In the genomic region with DNA sequence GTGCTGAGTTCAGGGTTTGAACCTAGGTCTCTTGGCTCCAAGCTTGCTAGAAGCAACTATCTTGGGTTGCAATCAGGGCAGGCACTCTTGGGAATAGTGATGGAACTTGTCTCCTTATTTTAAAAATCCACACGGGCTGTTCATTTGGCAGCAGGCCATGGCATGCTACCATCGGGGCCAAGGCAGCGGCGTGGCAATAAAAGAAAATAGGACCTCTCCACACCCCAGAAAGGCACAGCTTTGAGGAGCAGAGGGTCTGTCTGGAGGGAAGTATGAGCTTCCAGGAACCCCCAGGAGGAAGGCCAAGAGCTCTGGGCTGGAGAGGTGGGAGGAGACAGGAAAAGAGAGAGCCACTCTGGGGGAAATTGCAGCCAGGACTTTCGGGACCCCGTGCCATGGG, we compare ENCODE assay signal across 33 cellular contexts. TPM values are rescaled to one million over a fixed set of nuclear protein-coding genes. Genes with fewer than 3 reads are reported as not detected.
DNase-seq lines count a peak whose midpoint lies in the region; ATAC-seq, FAIRE-seq and TF ChIP-seq lines count a peak whose summit lies in the region.
"Had no signal": no experiment of that assay in that cellular context is flagged by ENCODE, and none has a peak within 500 bp of the region (broad histone marks: within the 10 kb centered on the region; RNA-seq: fewer than 3 reads in every experiment).

No MANE protein-coding gene starts in this region.

- no peak for TF ChIP-seq CTCF in spleen (IDR thresholded peaks at IDR 0.05 in 8 of 11, conservative IDR thresholded peaks at IDR 0.05 in 3 of 11)
- no peak for TF ChIP-seq CTCF in lower lobe of right lung (IDR thresholded peaks at IDR 0.05)

- TF ChIP-seq POLR2A in spleen (IDR thresholded peaks at IDR 0.05): no peak

- no peak overlapping the region for H3K4me3 Mint-ChIP-seq in activated T-cell treated with anti-CD3 and anti-CD28 coated beads, Interleukin-2, amount 50 U/mL, for 24 hours
- H3K4me3 Mint-ChIP-seq in activated T-cell treated with anti-CD3 and anti-CD28 coated beads, Interleukin-2, amount 50 U/mL, for 4 hours: no peak overlapping the region
- H3K4me3 Mint-ChIP-seq: activated B cell treated with CpG ODN at 0.5 μM for 24 hours; activated CD4-positive, alpha-beta memory T cell treated with anti-CD3 and anti-CD28 coated beads for 36 hours; activated naive CD8-positive, alpha-beta T cell; CD8-positive, alpha-beta memory T cell; mesothelial cell of epicardium; naive thymus-derived CD4-positive, alpha-beta T cell; T-cell had no signal

- H3K27me3 Mint-ChIP-seq in activated T-cell treated with anti-CD3 and anti-CD28 coated beads, Interleukin-2, amount 50 U/mL, for 24 hours: no peaks in the 10 kb centered on the region
- H3K27me3 Mint-ChIP-seq in activated T-cell treated with anti-CD3 and anti-CD28 coated beads, Interleukin-2, amount 50 U/mL, for 4 hours (ENCODE audit: low read depth): no peaks in the 10 kb centered on the region
- H3K27me3 Mint-ChIP-seq: activated B cell treated with CpG ODN at 0.5 μM for 24 hours; activated CD4-positive, alpha-beta memory T cell treated with anti-CD3 and anti-CD28 coated beads for 36 hours; activated naive CD8-positive, alpha-beta T cell; CD8-positive, alpha-beta memory T cell; naive thymus-derived CD4-positive, alpha-beta T cell; T-cell had no signal

- peaks cover 0 to 41% (median 18%) of the 10 kb centered on the region in 6 donors for H3K36me3 ChIP-seq in spleen
- H3K36me3 ChIP-seq in lower lobe of right lung: peaks cover 28% of the 10 kb centered on the region
- H3K36me3 ChIP-seq in aorta (ENCODE audit: control insufficient read depth in 1 of 2, insufficient read depth in 2 of 2, low read length in 1 of 2): peaks cover 0 to 3% of the 10 kb centered on the region in 2 donors

- peaks cover 8% of the 10 kb centered on the region for H3K4me1 Mint-ChIP-seq in activated T-cell treated with anti-CD3 and anti-CD28 coated beads, Interleukin-2, amount 50 U/mL, for 24 hours (ENCODE audit: low read depth)
- H3K4me1 Mint-ChIP-seq in activated T-cell treated with anti-CD3 and anti-CD28 coated beads, Interleukin-2, amount 50 U/mL, for 4 hours (ENCODE audit: low read depth): peaks cover 2% of the 10 kb centered on the region
- H3K4me1 Mint-ChIP-seq: mesothelial cell of epicardium had no signal

- no peaks in the 10 kb centered on the region for H3K27me3 ChIP-seq in spleen (replicated peaks in 1 of 7)
- no peaks in the 10 kb centered on the region for H3K27me3 ChIP-seq in lower lobe of right lung (ENCODE audit: low read depth)
- H3K27me3 ChIP-seq in aorta (ENCODE audit: control insufficient read depth in 1 of 2, insufficient read depth in 2 of 2, low read length in 1 of 2): no peaks in the 10 kb centered on the region
- H3K27me3 ChIP-seq: dorsolateral prefrontal cortex, left lung, transverse colon had no signal

- FAIRE-seq in HTR-8/SVneo (lab: Jason Lieb, UNC): peak; percentile 23
- FAIRE-seq: astrocyte, small intestine had no signal

- no peaks in the 10 kb centered on the region for H3K9me3 ChIP-seq in spleen
- H3K9me3 ChIP-seq in lower lobe of right lung: no peaks in the 10 kb centered on the region
- H3K9me3 ChIP-seq in aorta (ENCODE audit: control insufficient read depth, low read length): no peaks in the 10 kb centered on the region
- H3K9me3 ChIP-seq: left lung, transverse colon had no signal

- H3K36me3 Mint-ChIP-seq in activated T-cell treated with anti-CD3 and anti-CD28 coated beads, Interleukin-2, amount 50 U/mL, for 24 hours (ENCODE audit: low read depth): peaks cover 45% of the 10 kb centered on the region
- peaks cover 16% of the 10 kb centered on the region for H3K36me3 Mint-ChIP-seq in activated T-cell treated with anti-CD3 and anti-CD28 coated beads, Interleukin-2, amount 50 U/mL, for 4 hours (ENCODE audit: insufficient read depth)
- H3K36me3 Mint-ChIP-seq: activated naive CD8-positive, alpha-beta T cell had no signal

- H3K27ac ChIP-seq in spleen (peak overlapping the region in 6 of 8 donors; percentile 6 to 60 (median 42)), lower lobe of right lung (no peak overlapping the region), aorta (ENCODE audit: low read depth in 1 of 2, low read length in 2 of 2) (no peak overlapping the region)
- H3K27ac ChIP-seq: left lung, PC-9, transverse colon had no signal

- DNase-seq in activated T-cell treated with anti-CD3 and anti-CD28 coated beads, Interleukin-2, amount 50 U/mL, for 24 hours: no peak
- no peak for DNase-seq in activated T-cell treated with anti-CD3 and anti-CD28 coated beads, Interleukin-2, amount 50 U/mL, for 4 hours
- DNase-seq in HTR-8/SVneo (ENCODE audit: insufficient read length, low spot score) (no peak), cerebellum (ENCODE audit: low spot score) (peak; percentile 47), spleen (no peak), lower lobe of right lung (no peak), aorta (no peak)
- DNase-seq: activated B cell treated with CpG ODN at 0.5 μM for 24 hours; activated CD4-positive, alpha-beta memory T cell treated with anti-CD3 and anti-CD28 coated beads for 36 hours; activated CD8-positive, alpha-beta memory T cell treated with anti-CD3 and anti-CD28 coated beads, Interleukin-2, amount 50 U/mL, for 4 hours; activated effector memory CD4-positive, alpha-beta T cell treated with Interleukin-2 at 50 U/mL for 16 hours; CD8-positive, alpha-beta memory T cell; central memory CD4-positive, alpha-beta T cell; DMS153; GDM1; left lung; naive thymus-derived CD4-positive, alpha-beta T cell; NCI-H1436; NCI-H524; NK-92 treated with Interleukin-12 subunit alpha and Interleukin-12 subunit beta, amount 100 ng/mL, for 24 hours; PC-9; stimulated activated CD4-positive, alpha-beta T cell treated with anti-CD3 and anti-CD28 coated beads, Interleukin-1b, Interleukin-23, amount 100 ng/mL, for 48 hours; stimulated activated CD8-positive, alpha-beta memory T cell treated with anti-CD3 and anti-CD28 coated beads, Interleukin-4, amount 100 ng/mL, for 48 hours; T-cell had no signal

- H3K4me1 ChIP-seq in spleen: peaks cover 4 to 56% (median 28%) of the 10 kb centered on the region in 6 donors
- peaks cover 23% of the 10 kb centered on the region for H3K4me1 ChIP-seq in lower lobe of right lung
- H3K4me1 ChIP-seq in aorta (ENCODE audit: control insufficient read depth in 1 of 2, insufficient read depth in 2 of 2, low read length in 2 of 2): no peaks in the 10 kb centered on the region

- WGBS in spleen, 5 donors: 56 to 67% (median 64%) methylated on average over 6 of the region's 6 CpGs
- WGBS in aorta, 2 donors: 20 to 24% methylated on average over 6 of the region's 6 CpGs

- no peak for ATAC-seq in activated T-cell treated with anti-CD3 and anti-CD28 coated beads, Interleukin-2, amount 50 U/mL, for 4 hours
- ATAC-seq in lower lobe of right lung: no peak
- ATAC-seq in HG02571 (IDR thresholded peaks at IDR 0.05; ENCODE audit: unreplicated experiment): no peak
- ATAC-seq in aorta (ENCODE audit: low FRiP score): no peak
- ATAC-seq: left lung; naive thymus-derived CD4-positive, alpha-beta T cell had no signal

- no peaks in the 10 kb centered on the region for H3K9me3 Mint-ChIP-seq in activated T-cell treated with anti-CD3 and anti-CD28 coated beads, Interleukin-2, amount 50 U/mL, for 24 hours
- H3K9me3 Mint-ChIP-seq in activated T-cell treated with anti-CD3 and anti-CD28 coated beads, Interleukin-2, amount 50 U/mL, for 4 hours: no peaks in the 10 kb centered on the region
- H3K9me3 Mint-ChIP-seq: activated B cell treated with CpG ODN at 0.5 μM for 24 hours; activated CD4-positive, alpha-beta memory T cell treated with anti-CD3 and anti-CD28 coated beads for 36 hours; CD8-positive, alpha-beta memory T cell; mesothelial cell of epicardium; naive thymus-derived CD4-positive, alpha-beta T cell; T-cell had no signal

- intact Hi-C loops in spleen (cut with DNase I; ENCODE audit: low total_unique reads): loop anchor here (5.0 kb wide), 1 partner anchor 45 kb away; no protein-coding TSS in a partner anchor
- intact Hi-C loops in lower lobe of right lung (cut with DNase I): loop anchor here (10.0 kb wide), 1 partner anchor 53 kb away; no protein-coding TSS in a partner anchor
- intact Hi-C loops in aorta (cut with DNase I): no loop called here

- H3K27ac Mint-ChIP-seq in activated T-cell treated with anti-CD3 and anti-CD28 coated beads, Interleukin-2, amount 50 U/mL, for 24 hours: peak overlapping the region; percentile 22
- H3K27ac Mint-ChIP-seq: activated CD4-positive, alpha-beta memory T cell treated with anti-CD3 and anti-CD28 coated beads for 36 hours; activated naive CD8-positive, alpha-beta T cell; mesothelial cell of epicardium; T-cell had no signal

- H3K4me3 ChIP-seq in spleen (no peak overlapping the region), lower lobe of right lung (no peak overlapping the region), aorta (ENCODE audit: low read length in 2 of 2) (no peak overlapping the region)
- H3K4me3 ChIP-seq: dorsolateral prefrontal cortex, left lung, PC-9, transverse colon had no signal

RNA-seq across cellular contexts. Expression of gene RPS6KL1, which starts 15.3 kb away (rescaled TPM):
- 10 to 100 TPM; 13.2 to 20.7 (median 17.3) TPM for total RNA-seq in activated T-cell treated with anti-CD3 and anti-CD28 coated beads, Interleukin-2, amount 50 U/mL, for 4 hours
- total RNA-seq in cerebellum (42.4 TPM), spleen (10 to 100 TPM in 1 of 7 donors, 1 to 10 TPM in 6; 1.7 to 15.7 (median 5.7) TPM), lower lobe of right lung (2.0 TPM), aorta (10 to 100 TPM; 12.6 to 17.3 TPM)
- polyA plus RNA-seq in spleen (1 to 10 TPM; 3.3 to 4.6 (median 4.6) TPM), aorta (10 to 100 TPM in 1 of 2 donors, 1 to 10 TPM in 1; 3.3 to 13.8 TPM)
- polyA plus RNA-seq: CD8-positive, alpha-beta memory T cell had no signal

RNA-seq across cellular contexts. Expression of gene DLST, which starts 26.0 kb away (rescaled TPM):
- 100 to 1,000 TPM; 104 to 107 (median 106) TPM for total RNA-seq in activated T-cell treated with anti-CD3 and anti-CD28 coated beads, Interleukin-2, amount 50 U/mL, for 4 hours
- 43.9 TPM for total RNA-seq in cerebellum
- 10 to 100 TPM; 70.9 to 80.0 (median 78.6) TPM for total RNA-seq in spleen
- 10 to 100 TPM; 33.1 to 48.5 (median 33.4) TPM for polyA plus RNA-seq in spleen
- total RNA-seq in lower lobe of right lung: 82.7 TPM
- total RNA-seq in aorta: 10 to 100 TPM; 76.1 to 80.3 TPM
- 10 to 100 TPM; 34.7 to 69.4 TPM for polyA plus RNA-seq in aorta

RNA-seq across cellular contexts. Expression of gene PROX2, which starts 31.8 kb away (rescaled TPM):
- total RNA-seq in activated T-cell treated with anti-CD3 and anti-CD28 coated beads, Interleukin-2, amount 50 U/mL, for 4 hours: under 1 TPM in 2 of 3 donors, not detected in 1; 0.13 to 0.35 TPM
- total RNA-seq in cerebellum: not detected
- total RNA-seq in spleen: under 1 TPM in 2 of 7 donors, not detected in 5; 0.41 to 0.43 TPM
- polyA plus RNA-seq in spleen: under 1 TPM in 2 of 3 donors, not detected in 1; 0.06 to 0.09 TPM
- 0.12 TPM for total RNA-seq in lower lobe of right lung
- total RNA-seq in aorta: not detected
- not detected for polyA plus RNA-seq in aorta
- total RNA-seq: A673, activated B cell treated with CpG ODN at 0.5 μM for 24 hours, astrocyte, fibroblast of lung, mesothelial cell of epicardium, PC-9 had no signal
- polyA plus RNA-seq: CD8-positive, alpha-beta memory T cell; small intestine had no signal

RNA-seq across cellular contexts. Expression of gene PGF, which starts 47.7 kb away (rescaled TPM):
- under 1 TPM; 0.18 to 0.38 (median 0.18) TPM for total RNA-seq in activated T-cell treated with anti-CD3 and anti-CD28 coated beads, Interleukin-2, amount 50 U/mL, for 4 hours
- total RNA-seq in cerebellum: 4.4 TPM
- 1 to 10 TPM; 2.2 to 7.7 (median 2.7) TPM for total RNA-seq in spleen
- 1 to 10 TPM in 2 of 3 donors, under 1 TPM in 1; 0.87 to 6.2 (median 2.7) TPM for polyA plus RNA-seq in spleen
- total RNA-seq in lower lobe of right lung: 3.0 TPM
- total RNA-seq in aorta: 10 to 100 TPM; 29.1 to 33.7 TPM
- polyA plus RNA-seq in aorta: 10 to 100 TPM in 1 of 2 donors, 1 to 10 TPM in 1; 7.6 to 16.3 TPM
- total RNA-seq: activated B cell treated with CpG ODN at 0.5 μM for 24 hours had no signal
- polyA plus RNA-seq: CD8-positive, alpha-beta memory T cell had no signal

Comparison
In these comparisons a context has a peak if more than half of its experiments do, and no peak if none do; other contexts are left out.
1. H3K27ac ChIP-seq: peak in spleen (6 of 8); none in lower lobe of right lung (single experiment) and aorta (0 of 2).
2. intact Hi-C loops: an anchor here in spleen (5.0 kb wide) and lower lobe of right lung (10.0 kb wide); none called in aorta.